8 cellular contexts compared by ENCODE assay signal in the genomic region with DNA sequence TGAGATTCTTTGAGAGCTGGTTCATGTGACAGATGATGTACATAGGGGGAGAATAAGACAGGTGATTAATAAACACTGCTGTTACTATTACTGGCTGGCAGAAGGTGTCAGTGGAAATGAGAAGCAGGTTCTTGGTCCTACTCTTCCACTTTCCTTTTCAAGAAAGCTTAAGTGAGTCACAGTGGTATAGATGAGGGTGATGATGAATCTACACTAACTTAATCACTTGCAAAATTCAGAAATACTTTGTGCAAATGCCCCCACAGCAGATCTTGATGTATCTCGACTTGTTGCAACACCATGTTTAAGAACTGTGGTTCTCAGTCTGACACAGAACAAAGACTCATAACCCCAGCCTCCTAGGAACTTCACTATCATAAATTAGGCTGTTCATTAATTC. TPM values are rescaled to one million over a fixed set of nuclear protein-coding genes. Genes with fewer than 3 reads are reported as not detected.
DNase-seq lines count a peak whose midpoint lies in the region; ATAC-seq and FAIRE-seq lines count a peak whose summit lies in the region.

No MANE protein-coding gene starts in this region.

- POLR2A ChIA-PET in T-cell (lab: Charles Lee): interaction anchor here in 1 of 2 donors (1.1 kb wide), 1 partner anchor 98 kb away, joined by 3 read pairs; no protein-coding TSS in a partner anchor

- CTCF ChIA-PET in activated CD8-positive, alpha-beta memory T cell treated with anti-CD3 and anti-CD28 coated beads, Interleukin-2, amount 10 ng/mL, durations not matched to agents 7 days and 5 days (lab: Charles Lee): interaction anchor here (0.9 to 3.4 kb wide), 6 partner anchors 11 to 194 kb away, joined by 3 to 26 read pairs (median 6); no protein-coding TSS in a partner anchor
- CTCF ChIA-PET in T-cell (lab: Charles Lee): interaction anchor here (1.3 to 4.6 kb wide), 3 partner anchors 10 to 100 kb away, joined by 6 to 27 read pairs (median 9); no protein-coding TSS in a partner anchor

- no peak for DNase-seq in activated CD8-positive, alpha-beta memory T cell treated with anti-CD3 and anti-CD28 coated beads, Interleukin-2, amount 10 ng/mL, durations not matched to agents 7 days and 5 days
- no peak for DNase-seq in activated CD8-positive, alpha-beta memory T cell treated with anti-CD3 and anti-CD28 coated beads for 24 hours
- DNase-seq in T-cell (no peak), small intestine (no peak), NCI-H1436 treated with DMSO at 0.1 percent for 48 hours (lab: John Stamatoyannopoulos, UW) (no peak), dedifferentiated amniotic fluid mesenchymal stem cell (ENCODE audit: extremely low spot score) (no peak), NCI-H345 treated with DMSO at 0.1 percent for 48 hours (lab: John Stamatoyannopoulos, UW; ENCODE audit: unreplicated experiment) (no peak)

- no peak overlapping the region for H3K4me3 Mint-ChIP-seq in activated CD8-positive, alpha-beta memory T cell treated with anti-CD3 and anti-CD28 coated beads, Interleukin-2, amount 10 ng/mL, durations not matched to agents 7 days and 5 days
- peak overlapping the region; percentile 7 to 75 (median 61) for H3K4me3 Mint-ChIP-seq in T-cell

- H3K9me3 ChIP-seq in small intestine (ENCODE audit: control insufficient read depth, low read depth): no peaks in the 10 kb centered on the region

- no peaks in the 10 kb centered on the region for H3K27me3 ChIP-seq in small intestine (ENCODE audit: control insufficient read depth in 2 of 2, insufficient read depth in 2 of 2, low read length in 2 of 2)

- no peaks in the 10 kb centered on the region for H3K27me3 Mint-ChIP-seq in activated CD8-positive, alpha-beta memory T cell treated with anti-CD3 and anti-CD28 coated beads, Interleukin-2, amount 10 ng/mL, durations not matched to agents 7 days and 5 days
- no peaks in the 10 kb centered on the region for H3K27me3 Mint-ChIP-seq in T-cell

- H3K36me3 ChIP-seq in small intestine (ENCODE audit: control insufficient read depth in 2 of 2, insufficient read depth in 2 of 2, low read length in 2 of 2): no peaks in the 10 kb centered on the region

- H3K36me3 Mint-ChIP-seq in activated CD8-positive, alpha-beta memory T cell treated with anti-CD3 and anti-CD28 coated beads, Interleukin-2, amount 10 ng/mL, durations not matched to agents 7 days and 5 days: peaks cover 2% of the 10 kb centered on the region
- H3K36me3 Mint-ChIP-seq in T-cell: peaks cover 12% of the 10 kb centered on the region

- peak overlapping the region; percentile 37 to 80 for H3K27ac ChIP-seq in small intestine (ENCODE audit: low read depth in 1 of 2, low read length in 1 of 2)

- H3K4me3 ChIP-seq in small intestine (ENCODE audit: low read depth in 1 of 2, low read length in 2 of 2): no peak overlapping the region

- peak; percentile 91 for ATAC-seq in activated CD8-positive, alpha-beta memory T cell treated with anti-CD3 and anti-CD28 coated beads, Interleukin-2, amount 10 ng/mL, durations not matched to agents 7 days and 5 days
- peak; percentile 87 for ATAC-seq in HG02938 (IDR thresholded peaks at IDR 0.05; ENCODE audit: unreplicated experiment)
- ATAC-seq in T-cell (replicated peaks in 1 of 4): peak; percentile 55 to 77 (median 70)

- peaks cover 50% of the 10 kb centered on the region for H3K4me1 Mint-ChIP-seq in activated CD8-positive, alpha-beta memory T cell treated with anti-CD3 and anti-CD28 coated beads, Interleukin-2, amount 10 ng/mL, durations not matched to agents 7 days and 5 days
- peaks cover 61 to 75% (median 62%) of the 10 kb centered on the region in 3 donors for H3K4me1 Mint-ChIP-seq in T-cell

- WGBS in small intestine, 3 donors: 66 to 73% (median 67%) methylated on average over 1 of the region's 1 CpG

- H3K27ac Mint-ChIP-seq in activated CD8-positive, alpha-beta memory T cell treated with anti-CD3 and anti-CD28 coated beads, Interleukin-2, amount 10 ng/mL, durations not matched to agents 7 days and 5 days: peak overlapping the region; percentile 56
- peak overlapping the region; percentile 88 to 94 for H3K27ac Mint-ChIP-seq in T-cell

- H3K4me1 ChIP-seq in small intestine (ENCODE audit: control insufficient read depth in 2 of 2, insufficient read depth in 1 of 2, low read depth in 1 of 2, low read length in 1 of 2): peaks cover 22 to 28% of the 10 kb centered on the region in 2 donors

- no peak for FAIRE-seq in small intestine (lab: Jason Lieb, UNC)

- H3K9me3 Mint-ChIP-seq in activated CD8-positive, alpha-beta memory T cell treated with anti-CD3 and anti-CD28 coated beads, Interleukin-2, amount 10 ng/mL, durations not matched to agents 7 days and 5 days (ENCODE audit: low read depth): no peaks in the 10 kb centered on the region
- peaks cover 0 to 8% (median 3%) of the 10 kb centered on the region in 3 donors for H3K9me3 Mint-ChIP-seq in T-cell

RNA-seq across cellular contexts. Expression of gene MGAT5, which starts 35.9 kb away (rescaled TPM):
- 10 to 100 TPM; 40.3 to 43.6 TPM for total RNA-seq in activated CD8-positive, alpha-beta memory T cell treated with anti-CD3 and anti-CD28 coated beads, Interleukin-2, amount 10 ng/mL, durations not matched to agents 7 days and 5 days
- total RNA-seq in T-cell: 10 to 100 TPM; 61.1 to 94.9 (median 81.8) TPM
- polyA plus RNA-seq in small intestine: 10 to 100 TPM in 1 of 3 donors, 1 to 10 TPM in 2; 5.6 to 27.4 (median 7.3) TPM
